Comparison of ENCODE assay signal across 8 cellular contexts in genomic region chr12:118373628-118374027, GRCh38. TPM values are rescaled to one million over a fixed set of nuclear protein-coding genes. Genes with fewer than 3 reads are reported as not detected.
DNase-seq lines count a peak whose midpoint lies in the region; ATAC-seq and TF ChIP-seq lines count a peak whose summit lies in the region.

No MANE protein-coding gene starts in this region.

- peak overlapping the region; percentile 76 for H3K4me2 ChIP-seq in hepatocyte

- peak overlapping the region; percentile 94 for H3K4me3 Mint-ChIP-seq in activated B cell treated with CpG ODN at 0.5 μM for 24 hours

- no peaks in the 10 kb centered on the region for H3K9me2 ChIP-seq in hepatocyte (replicated peaks; ENCODE audit: insufficient read depth)

- H3K4me1 ChIP-seq in hepatocyte (ENCODE audit: insufficient read depth): peaks cover 22% of the 10 kb centered on the region
- H3K4me1 ChIP-seq in spleen: peaks cover 17 to 85% (median 56%) of the 10 kb centered on the region in 6 donors

- H2AFZ ChIP-seq in hepatocyte: peak overlapping the region; percentile 51

- H3K27me3 ChIP-seq in hepatocyte (no peaks in the 10 kb centered on the region), spleen (replicated peaks in 1 of 7) (no peaks in the 10 kb centered on the region)

- H3K36me3 Mint-ChIP-seq in activated B cell treated with CpG ODN at 0.5 μM for 24 hours (ENCODE audit: low read depth): peaks cover 8% of the 10 kb centered on the region

- no peak for TF ChIP-seq POLR2A in spleen (IDR thresholded peaks at IDR 0.05)

- POLR2A ChIA-PET in activated B cell treated with CpG ODN at 0.5 μM for 24 hours (lab: Charles Lee): interaction anchor here (0.5 to 1.9 kb wide), 17 partner anchors 9 to 1292 kb away, joined by 3 to 65 read pairs (median 4); partner anchors contain the start of genes PEBP1 and RFC5

- H3K36me3 ChIP-seq in hepatocyte (replicated peaks; ENCODE audit: insufficient read depth, low read depth) (no peaks in the 10 kb centered on the region), spleen (peaks cover 0 to 3% (median under 1%) of the 10 kb centered on the region in 6 donors)

- no peak for TF ChIP-seq CTCF in HFF-Myc (IDR thresholded peaks at IDR 0.05; ENCODE audit: low read depth, low read length, missing control alignments)
- no peak for TF ChIP-seq CTCF in activated B cell treated with CpG ODN at 0.5 μM for 24 hours (IDR thresholded peaks at IDR 0.05)
- TF ChIP-seq CTCF in hepatocyte (IDR thresholded peaks at IDR 0.05; ENCODE audit: poor library complexity): no peak
- TF ChIP-seq CTCF in spleen (IDR thresholded peaks at IDR 0.05 in 8 of 11, conservative IDR thresholded peaks at IDR 0.05 in 3 of 11): no peak

- H3K27ac ChIP-seq in hepatocyte (peak overlapping the region; percentile 87), spleen (peak overlapping the region in 7 of 8 donors; percentile 87 to 95 (median 94))

- peaks cover 59% of the 10 kb centered on the region for H3K79me2 ChIP-seq in hepatocyte

- H4K20me1 ChIP-seq in hepatocyte (ENCODE audit: insufficient read depth, poor library complexity, severe bottlenecking): peaks cover 4% of the 10 kb centered on the region

- no peaks in the 10 kb centered on the region for H3K27me3 Mint-ChIP-seq in activated B cell treated with CpG ODN at 0.5 μM for 24 hours

- intact Hi-C loops in activated B cell treated with CpG ODN at 0.5 μM for 24 hours (cut with micrococcal nuclease): loop anchor here (1.0 to 10.0 kb wide), 4 partner anchors 14 to 1559 kb away; no protein-coding TSS in a partner anchor
- intact Hi-C loops in spleen (cut with DNase I; ENCODE audit: low total_unique reads): loop anchor here (10.0 kb wide), 1 partner anchor 249 kb away; no protein-coding TSS in a partner anchor

- H3K4me3 ChIP-seq in HFF-Myc (replicated peaks; ENCODE audit: low read depth, low read length) (peak overlapping the region; percentile 90), hepatocyte (peak overlapping the region; percentile 23), spleen (peak overlapping the region in 7 of 8 donors; percentile 68 to 93 (median 86))

- no peak for DNase-seq in HFF-Myc (ENCODE audit: extremely low read depth, low read depth)
- no peak for DNase-seq in activated B cell treated with CpG ODN at 0.5 μM for 24 hours
- DNase-seq in hepatocyte (ENCODE audit: low spot score): no peak
- DNase-seq in spleen: no peak
- DNase-seq in nucleus accumbens (lab: John Stamatoyannopoulos, UW): no peak
- no peak for DNase-seq in kidney tubule cell (ENCODE audit: low spot score)
- no peak for DNase-seq in LoVo (ENCODE audit: low spot score)

- H3K27ac Mint-ChIP-seq in activated B cell treated with CpG ODN at 0.5 μM for 24 hours: peak overlapping the region; percentile 95

- H3K9me3 ChIP-seq in hepatocyte (ENCODE audit: low read depth): no peaks in the 10 kb centered on the region
- no peaks in the 10 kb centered on the region for H3K9me3 ChIP-seq in spleen

- H3K4me1 Mint-ChIP-seq in activated B cell treated with CpG ODN at 0.5 μM for 24 hours: peaks cover 47% of the 10 kb centered on the region

- CTCF ChIA-PET in activated B cell treated with CpG ODN at 0.5 μM for 24 hours (lab: Charles Lee): interaction anchor here (0.7 to 6.2 kb wide), 4 partner anchors 74 to 208 kb away, joined by 3 to 124 read pairs (median 4); no protein-coding TSS in a partner anchor

- H3K9me3 Mint-ChIP-seq in activated B cell treated with CpG ODN at 0.5 μM for 24 hours: no peaks in the 10 kb centered on the region

- ATAC-seq in activated B cell treated with CpG ODN at 0.5 μM for 24 hours (ENCODE audit: low read depth) (no peak), HG03095 (IDR thresholded peaks at IDR 0.05; ENCODE audit: unreplicated experiment) (no peak)

- WGBS in hepatocyte (ENCODE audit: low lambda C conversion rate, missing lambda C conversion rate): 72% methylated on average over 5 of the region's 5 CpGs
- WGBS in spleen, 5 donors: 60 to 72% (median 67%) methylated on average over 5 of the region's 5 CpGs

RNA-seq across cellular contexts. Expression of gene TAOK3, which starts 0.9 kb away (rescaled TPM):
- 76.3 and 86.9 TPM in 2 replicates for total RNA-seq in activated B cell treated with CpG ODN at 0.5 μM for 24 hours
- total RNA-seq in hepatocyte: 19.1 and 20.0 TPM in 2 replicates
- 28.7 and 38.4 TPM in 2 replicates for polyA plus RNA-seq in hepatocyte
- total RNA-seq in spleen: 10 to 100 TPM; 53.9 to 80.8 (median 63.2) TPM
- 10 to 100 TPM; 12.7 to 15.7 (median 13.1) TPM for polyA plus RNA-seq in spleen

RNA-seq across cellular contexts. Expression of gene SUDS3, which starts 2.7 kb away (rescaled TPM):
- total RNA-seq in activated B cell treated with CpG ODN at 0.5 μM for 24 hours (31.1 and 33.7 TPM in 2 replicates), hepatocyte (40.0 and 43.4 TPM in 2 replicates), spleen (10 to 100 TPM; 27.3 to 90.9 (median 29.9) TPM)
- polyA plus RNA-seq in hepatocyte (21.1 and 24.0 TPM in 2 replicates), spleen (10 to 100 TPM in 2 of 3 donors, 1 to 10 TPM in 1; 8.3 to 14.3 (median 10.8) TPM)

Comparison
In these comparisons a context has a peak if more than half of its experiments do, and no peak if none do; other contexts are left out.
1. H3K4me3 ChIP-seq: peak in every context shown above with its lines; median percentile 90 in HFF-Myc; 86 in spleen; 23 in hepatocyte.